ENCODE assay signal across 14 cellular contexts in genomic region chr15:74978077-74978476, GRCh38.
"Had no signal": no experiment of that assay in that cellular context is flagged by ENCODE, and none has a peak within 500 bp of the region (broad histone marks: within the 10 kb centered on the region; RNA-seq: fewer than 3 reads in every experiment).

No MANE protein-coding gene starts in this region.

- H3K27ac ChIP-seq: breast epithelium, gastrocnemius medialis, thyroid gland, WERI-Rb-1 had no signal

- H3K4me1 ChIP-seq: breast epithelium, gastrocnemius medialis, thyroid gland had no signal

- H3K36me3 ChIP-seq: breast epithelium, gastrocnemius medialis, thyroid gland, WERI-Rb-1 had no signal

- DNase-seq: activated gamma-delta T cell; activated naive CD8-positive, alpha-beta T cell treated with anti-CD3 and anti-CD28 coated beads, Interleukin-2, amount 10 ng/mL, durations not matched to agents 7 days and 5 days; cortex of kidney; effector CD4-positive, alpha-beta T cell; gastrocnemius medialis; occipital lobe; WERI-Rb-1 had no signal

- H3K9me3 ChIP-seq: breast epithelium, gastrocnemius medialis, thyroid gland had no signal

- H3K36me3 Mint-ChIP-seq: activated CD4-positive, alpha-beta memory T cell treated with anti-CD3 and anti-CD28 coated beads for 36 hours; activated CD8-positive, alpha-beta memory T cell treated with anti-CD3 and anti-CD28 coated beads, Interleukin-2, amount 10 ng/mL, durations not matched to agents 7 days and 5 days; activated naive CD8-positive, alpha-beta T cell treated with anti-CD3 and anti-CD28 coated beads, Interleukin-2, amount 10 ng/mL, durations not matched to agents 7 days and 5 days had no signal

- H3K9me3 Mint-ChIP-seq: activated CD4-positive, alpha-beta memory T cell treated with anti-CD3 and anti-CD28 coated beads for 36 hours; activated naive CD8-positive, alpha-beta T cell treated with anti-CD3 and anti-CD28 coated beads, Interleukin-2, amount 10 ng/mL, durations not matched to agents 7 days and 5 days had no signal

- H3K4me3 Mint-ChIP-seq: activated CD4-positive, alpha-beta memory T cell treated with anti-CD3 and anti-CD28 coated beads for 36 hours; activated CD8-positive, alpha-beta memory T cell treated with anti-CD3 and anti-CD28 coated beads, Interleukin-2, amount 10 ng/mL, durations not matched to agents 7 days and 5 days; activated naive CD8-positive, alpha-beta T cell treated with anti-CD3 and anti-CD28 coated beads, Interleukin-2, amount 10 ng/mL, durations not matched to agents 7 days and 5 days had no signal

- ATAC-seq: gastrocnemius medialis, left lobe of liver had no signal

- H3K4me3 ChIP-seq: breast epithelium, gastrocnemius medialis, lung, thyroid gland had no signal

- H3K27me3 ChIP-seq: breast epithelium, gastrocnemius medialis, thyroid gland had no signal

- H3K27ac Mint-ChIP-seq: activated CD4-positive, alpha-beta memory T cell treated with anti-CD3 and anti-CD28 coated beads for 36 hours; activated CD8-positive, alpha-beta memory T cell treated with anti-CD3 and anti-CD28 coated beads, Interleukin-2, amount 10 ng/mL, durations not matched to agents 7 days and 5 days; activated naive CD8-positive, alpha-beta T cell treated with anti-CD3 and anti-CD28 coated beads, Interleukin-2, amount 10 ng/mL, durations not matched to agents 7 days and 5 days; progenitor cell of endocrine pancreas had no signal
